In the genomic region with DNA sequence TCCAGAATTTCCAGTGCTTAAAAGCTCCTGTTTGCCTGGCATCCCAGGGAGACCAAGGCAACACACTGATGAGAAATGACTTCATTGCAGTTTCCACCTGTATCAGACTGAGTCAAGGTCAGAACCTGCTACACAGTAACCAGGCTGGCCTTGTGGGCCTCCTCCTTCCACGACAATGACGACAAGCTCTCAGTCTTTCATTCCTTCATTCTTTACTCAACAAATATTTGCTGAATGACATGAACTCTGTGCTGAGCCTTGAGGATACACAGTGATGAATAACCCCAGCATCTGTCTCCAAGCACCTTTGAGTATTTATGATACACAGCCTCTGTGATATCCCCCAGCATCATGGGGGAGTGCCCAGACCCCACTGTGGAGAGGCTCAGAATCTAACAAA, we compare ENCODE assay signal across 38 cellular contexts. TPM values are rescaled to one million over a fixed set of nuclear protein-coding genes. Genes with fewer than 3 reads are reported as not detected.
DNase-seq lines count a peak whose midpoint lies in the region; ATAC-seq and TF ChIP-seq lines count a peak whose summit lies in the region.
"Had no signal": no experiment of that assay in that cellular context is flagged by ENCODE, and none has a peak within 500 bp of the region (broad histone marks: within the 10 kb centered on the region; RNA-seq: fewer than 3 reads in every experiment).

No MANE protein-coding gene starts in this region.

- 31% methylated on average over 2 of the region's 2 CpGs for WGBS in esophagus squamous epithelium, 2 donors
- WGBS in endodermal cell (ENCODE audit: insufficient coverage in 1 of 2, insufficient read length in 1 of 2), 2 experiments = 31 to 46% methylated on average over 2 of the region's 2 CpGs

- no peak overlapping the region for H3K4me3 Mint-ChIP-seq in MCF 10A (ENCODE audit: unreplicated experiment)
- H3K4me3 Mint-ChIP-seq in endodermal cell = no peak overlapping the region
- H3K4me3 Mint-ChIP-seq: activated naive CD8-positive, alpha-beta T cell treated with anti-CD3 and anti-CD28 coated beads, Interleukin-2, amount 10 ng/mL, durations not matched to agents 7 days and 5 days; activated T-cell treated with anti-CD3 and anti-CD28 coated beads, Interleukin-2, amount 50 U/mL, for 24 hours; effector memory CD8-positive, alpha-beta T cell; natural killer cell; stimulated activated memory B cell treated with anti-CD40 and anti-IgM and Interleukin-4, amounts not matched to agents 10 μg/mL and 1 μg/mL and 100 μg/mL, for 72 hours; type B pancreatic cell had no signal

- peaks cover 28% of the 10 kb centered on the region for H3K4me1 Mint-ChIP-seq in MCF 10A (ENCODE audit: insufficient read depth, unreplicated experiment)
- H3K4me1 Mint-ChIP-seq in endodermal cell = no peaks in the 10 kb centered on the region
- H3K4me1 Mint-ChIP-seq: activated naive CD8-positive, alpha-beta T cell treated with anti-CD3 and anti-CD28 coated beads, Interleukin-2, amount 10 ng/mL, durations not matched to agents 7 days and 5 days; natural killer cell; stimulated activated memory B cell treated with anti-CD40 and anti-IgM and Interleukin-4, amounts not matched to agents 10 μg/mL and 1 μg/mL and 100 μg/mL, for 72 hours had no signal

- no peaks in the 10 kb centered on the region for H3K27me3 ChIP-seq in breast epithelium
- no peaks in the 10 kb centered on the region for H3K27me3 ChIP-seq in RWPE2 (ENCODE audit: insufficient read depth, poor library complexity, severe bottlenecking)
- no peaks in the 10 kb centered on the region for H3K27me3 ChIP-seq in esophagus squamous epithelium
- H3K27me3 ChIP-seq in endodermal cell (ENCODE audit: control insufficient read depth, insufficient read depth, low read length, poor library complexity, severe bottlenecking) = no peaks in the 10 kb centered on the region
- H3K27me3 ChIP-seq: gastrocnemius medialis had no signal

- H3K27ac Mint-ChIP-seq in MCF 10A (ENCODE audit: low read depth, unreplicated experiment) = peak overlapping the region; percentile 60
- H3K27ac Mint-ChIP-seq in endodermal cell = no peak overlapping the region
- H3K27ac Mint-ChIP-seq: activated naive CD8-positive, alpha-beta T cell treated with anti-CD3 and anti-CD28 coated beads, Interleukin-2, amount 10 ng/mL, durations not matched to agents 7 days and 5 days; activated T-cell treated with anti-CD3 and anti-CD28 coated beads, Interleukin-2, amount 50 U/mL, for 24 hours; effector memory CD8-positive, alpha-beta T cell; natural killer cell; stimulated activated memory B cell treated with anti-CD40 and anti-IgM and Interleukin-4, amounts not matched to agents 10 μg/mL and 1 μg/mL and 100 μg/mL, for 72 hours; type B pancreatic cell had no signal

- no peaks in the 10 kb centered on the region for H3K9me3 ChIP-seq in breast epithelium
- H3K9me3 ChIP-seq in RWPE2 (ENCODE audit: severe bottlenecking) = no peaks in the 10 kb centered on the region
- no peaks in the 10 kb centered on the region for H3K9me3 ChIP-seq in esophagus squamous epithelium
- peaks cover 94% of the 10 kb centered on the region for H3K9me3 ChIP-seq in endodermal cell (ENCODE audit: control insufficient read depth, low read length)
- H3K9me3 ChIP-seq: gastrocnemius medialis, SK-N-SH had no signal

- DNase-seq in MCF 10A (ENCODE audit: unreplicated experiment) (no peak), breast epithelium (ENCODE audit: low spot score in 2 of 2) (no peak), RWPE2 (ENCODE audit: low spot score) (no peak), esophagus squamous epithelium (lab: John Stamatoyannopoulos, UW) (no peak), NCI-H2227 treated with DMSO at 0.1 percent for 48 hours (lab: John Stamatoyannopoulos, UW) (no peak), endodermal cell (no peak)
- DNase-seq: activated CD4-positive, alpha-beta T cell treated with anti-CD3 and anti-CD28 coated beads, Interleukin-2, amount 50 U/mL, for 1 hour; activated CD4-positive, CD25-positive, alpha-beta regulatory T cell; activated gamma-delta T cell; activated naive CD8-positive, alpha-beta T cell treated with anti-CD3 and anti-CD28 coated beads, Interleukin-2, amount 10 ng/mL, durations not matched to agents 7 days and 5 days; activated T-cell treated with anti-CD3 and anti-CD28 coated beads, Interleukin-2, amount 50 U/mL, for 24 hours; aorta; Calu3; central memory CD4-positive, alpha-beta T cell; cortex of kidney; DND-41; effector memory CD8-positive, alpha-beta T cell; gastrocnemius medialis; KG1; kidney glomerular epithelial cell; MM.1S; natural killer cell; NCI-H2029 treated with DMSO at 0.1 percent for 48 hours; nucleus accumbens; RPMI8226; SK-N-SH had no signal

- CTCF ChIA-PET in MCF 10A (lab: Yijun Ruan, JAX) = interaction anchor here (0.6 to 1.1 kb wide), 4 partner anchors 8 to 44 kb away, joined by 3 to 6 read pairs (median 5); no protein-coding TSS in a partner anchor

- no peaks in the 10 kb centered on the region for H3K27me3 Mint-ChIP-seq in MCF 10A (ENCODE audit: insufficient read depth, unreplicated experiment)
- no peaks in the 10 kb centered on the region for H3K27me3 Mint-ChIP-seq in endodermal cell (ENCODE audit: insufficient read depth)
- H3K27me3 Mint-ChIP-seq: activated naive CD8-positive, alpha-beta T cell treated with anti-CD3 and anti-CD28 coated beads, Interleukin-2, amount 10 ng/mL, durations not matched to agents 7 days and 5 days; type B pancreatic cell had no signal

- H3K27ac ChIP-seq in breast epithelium (no peak overlapping the region), RWPE2 (ENCODE audit: poor library complexity, severe bottlenecking) (peak overlapping the region; percentile 91), esophagus squamous epithelium (peak overlapping the region in 3 of 4 donors; percentile 16 to 69 (median 59)), endodermal cell (ENCODE audit: low read depth, low read length) (no peak overlapping the region)
- H3K27ac ChIP-seq: gastrocnemius medialis had no signal

- H3K9ac ChIP-seq in endodermal cell (ENCODE audit: extremely low read depth, low read length, poor library complexity, severe bottlenecking) = no peak overlapping the region
- H3K9ac ChIP-seq: SK-N-SH had no signal

- no peaks in the 10 kb centered on the region for H3K4me1 ChIP-seq in breast epithelium
- H3K4me1 ChIP-seq in RWPE2 (ENCODE audit: insufficient read depth, poor library complexity, severe bottlenecking) = peaks cover 49% of the 10 kb centered on the region
- peaks cover 6 to 29% (median 8%) of the 10 kb centered on the region in 3 donors for H3K4me1 ChIP-seq in esophagus squamous epithelium
- H3K4me1 ChIP-seq in endodermal cell (ENCODE audit: control insufficient read depth, insufficient read depth, low read length) = no peaks in the 10 kb centered on the region
- H3K4me1 ChIP-seq: gastrocnemius medialis had no signal

- H3K36me3 ChIP-seq in breast epithelium = no peaks in the 10 kb centered on the region
- H3K36me3 ChIP-seq in RWPE2 (ENCODE audit: low read depth) = no peaks in the 10 kb centered on the region
- no peaks in the 10 kb centered on the region for H3K36me3 ChIP-seq in esophagus squamous epithelium
- H3K36me3 ChIP-seq in endodermal cell (ENCODE audit: control insufficient read depth, insufficient read depth, low read length) = no peaks in the 10 kb centered on the region
- H3K36me3 ChIP-seq: gastrocnemius medialis had no signal

- TF ChIP-seq CTCF in MCF 10A (IDR thresholded peaks at IDR 0.05; ENCODE audit: unreplicated experiment) (no peak), breast epithelium (IDR thresholded peaks at IDR 0.05) (no peak), RWPE2 (IDR thresholded peaks at IDR 0.05; ENCODE audit: poor library complexity, severe bottlenecking) (no peak), esophagus squamous epithelium (IDR thresholded peaks at IDR 0.05) (no peak), endodermal cell (conservative IDR thresholded peaks at IDR 0.05) (no peak)

- H3K36me3 Mint-ChIP-seq in MCF 10A (ENCODE audit: insufficient read depth, unreplicated experiment) (no peaks in the 10 kb centered on the region), endodermal cell (ENCODE audit: low read depth) (no peaks in the 10 kb centered on the region)
- H3K36me3 Mint-ChIP-seq: activated naive CD8-positive, alpha-beta T cell treated with anti-CD3 and anti-CD28 coated beads, Interleukin-2, amount 10 ng/mL, durations not matched to agents 7 days and 5 days; natural killer cell; stimulated activated memory B cell treated with anti-CD40 and anti-IgM and Interleukin-4, amounts not matched to agents 10 μg/mL and 1 μg/mL and 100 μg/mL, for 72 hours; type B pancreatic cell had no signal

- BruUV-seq in MCF 10A (replicated peaks; lab: Mats Ljungman, UMichigan) = no TSS peak

- TF ChIP-seq POLR2A in breast epithelium (IDR thresholded peaks at IDR 0.05) (no peak), esophagus squamous epithelium (IDR thresholded peaks at IDR 0.05) (no peak)

- intact Hi-C loops in MCF 10A (cut with micrococcal nuclease) (no loop called here), breast epithelium (cut with DNase I; ENCODE audit: low total_unique reads) (loop anchor here (1.0 kb wide), 1 partner anchor 20 kb away; no protein-coding TSS in a partner anchor), esophagus squamous epithelium (cut with DNase I) (no loop called here)

- POLR2A ChIA-PET in MCF 10A (lab: Yijun Ruan, JAX) = interaction anchor here (0.6 to 1.2 kb wide), 3 partner anchors 16 to 331 kb away, joined by 3 read pairs; no protein-coding TSS in a partner anchor

- no peak for ATAC-seq in RWPE2 (ENCODE audit: low read depth)
- ATAC-seq in GM18858 (IDR thresholded peaks at IDR 0.05; ENCODE audit: unreplicated experiment) = no peak
- no peak for ATAC-seq in GM21381 (IDR thresholded peaks at IDR 0.05; ENCODE audit: unreplicated experiment)
- ATAC-seq: effector memory CD8-positive, alpha-beta T cell; gastrocnemius medialis; natural killer cell; stimulated activated memory B cell treated with anti-CD40 and anti-IgM and Interleukin-4, amounts not matched to agents 10 μg/mL and 1 μg/mL and 100 μg/mL, for 72 hours had no signal

- no peak overlapping the region for H3K4me3 ChIP-seq in breast epithelium
- H3K4me3 ChIP-seq in RWPE2 (ENCODE audit: severe bottlenecking) = no peak overlapping the region
- H3K4me3 ChIP-seq in esophagus squamous epithelium = no peak overlapping the region
- no peak overlapping the region for H3K4me3 ChIP-seq in endodermal cell (ENCODE audit: low read length)
- H3K4me3 ChIP-seq: gastrocnemius medialis, lung had no signal

- H3K9me3 Mint-ChIP-seq in MCF 10A (ENCODE audit: unreplicated experiment) = no peaks in the 10 kb centered on the region
- peaks cover 94% of the 10 kb centered on the region for H3K9me3 Mint-ChIP-seq in endodermal cell
- H3K9me3 Mint-ChIP-seq: activated naive CD8-positive, alpha-beta T cell treated with anti-CD3 and anti-CD28 coated beads, Interleukin-2, amount 10 ng/mL, durations not matched to agents 7 days and 5 days; activated T-cell treated with anti-CD3 and anti-CD28 coated beads, Interleukin-2, amount 50 U/mL, for 24 hours; effector memory CD8-positive, alpha-beta T cell; natural killer cell; stimulated activated memory B cell treated with anti-CD40 and anti-IgM and Interleukin-4, amounts not matched to agents 10 μg/mL and 1 μg/mL and 100 μg/mL, for 72 hours; type B pancreatic cell had no signal

RNA-seq across cellular contexts. Expression of a gene that starts 8.9 kb away (rescaled TPM):
- total RNA-seq in MCF 10A (2022) (not detected in 2 replicates), breast epithelium (not detected), esophagus squamous epithelium (1 to 10 TPM in 1 of 4 donors, not detected in 3; 1.2 TPM), endodermal cell (not detected)
- not detected for polyA plus RNA-seq in endodermal cell (2013, experiment 1 of 2)
- not detected for polyA plus RNA-seq in endodermal cell (2013, experiment 2 of 2)
- total RNA-seq: A172; activated naive CD8-positive, alpha-beta T cell treated with anti-CD3 and anti-CD28 coated beads, Interleukin-2, amount 10 ng/mL, durations not matched to agents 7 days and 5 days; aorta; Calu3; gastrocnemius medialis; H1; lung; mononuclear cell; natural killer cell; pulmonary artery endothelial cell; skeletal muscle tissue; subcutaneous adipose tissue; T-helper 1 cell treated with Interleukin-12 subunit alpha and Interleukin-12 subunit beta and Interleukin-4 antibody, amounts not matched to agents 30 ng/mL and 1 ng/mL, for 36 hours had no signal
- polyA plus RNA-seq: H1, SK-N-SH had no signal

RNA-seq across cellular contexts. Expression of a gene that starts 12.6 kb away (rescaled TPM):
- not detected in 2 replicates for total RNA-seq in MCF 10A (2022)
- total RNA-seq in breast epithelium = not detected
- 100 to 1,000 TPM in 3 of 4 donors, 10 to 100 TPM in 1; 87.9 to 720 (median 367) TPM for total RNA-seq in esophagus squamous epithelium
- not detected for total RNA-seq in endodermal cell
- polyA plus RNA-seq in endodermal cell (2013, experiment 1 of 2) = not detected
- polyA plus RNA-seq in endodermal cell (2013, experiment 2 of 2) = not detected
- total RNA-seq: A172; activated naive CD8-positive, alpha-beta T cell treated with anti-CD3 and anti-CD28 coated beads, Interleukin-2, amount 10 ng/mL, durations not matched to agents 7 days and 5 days; aorta; Calu3; gastrocnemius medialis; H1; lung; mononuclear cell; natural killer cell; pulmonary artery endothelial cell; skeletal muscle tissue; subcutaneous adipose tissue; T-helper 1 cell treated with Interleukin-12 subunit alpha and Interleukin-12 subunit beta and Interleukin-4 antibody, amounts not matched to agents 30 ng/mL and 1 ng/mL, for 36 hours had no signal
- polyA plus RNA-seq: H1, lung, SK-N-SH had no signal

Comparison
In these comparisons a context has a peak if more than half of its experiments do, and no peak if none do; other contexts are left out.
1. H3K27ac ChIP-seq: peak in RWPE2 (single experiment) and esophagus squamous epithelium (3 of 4); none in breast epithelium (0 of 2) and endodermal cell (single experiment).
2. RNA of a gene that starts 12.6 kb away (total RNA-seq): 87.9 to 720 TPM in esophagus squamous epithelium; not detected in MCF 10A, not detected in breast epithelium and not detected in endodermal cell; every median in the first group is over 10 times any median in the second.